In genomic region chr3:194852836-194853508, GRCh38 we compare ENCODE assay signal across 20 cellular contexts.
DNase-seq lines count a peak whose midpoint lies in the region; ATAC-seq and TF ChIP-seq lines count a peak whose summit lies in the region.
"Had no signal": no experiment of that assay in that cellular context is flagged by ENCODE, and none has a peak within 500 bp of the region (broad histone marks: within the 10 kb centered on the region; RNA-seq: fewer than 3 reads in every experiment).

No MANE protein-coding gene starts in this region.

- BruUV-seq in Calu3 (replicated peaks; lab: Mats Ljungman, UMichigan) (no TSS peak), PC-9 (replicated peaks; lab: Mats Ljungman, UMichigan) (no TSS peak)

- no peak for TF ChIP-seq POLR2A in right lobe of liver (IDR thresholded peaks at IDR 0.05)

- H3K9me3 ChIP-seq in PC-9 (ENCODE audit: insufficient read depth, low read depth) (no peaks in the 10 kb centered on the region), neural progenitor cell (ENCODE audit: low read depth) (no peaks in the 10 kb centered on the region), right lobe of liver (no peaks in the 10 kb centered on the region), upper lobe of right lung (no peaks in the 10 kb centered on the region)
- H3K9me3 ChIP-seq: breast epithelium, Caco-2, gastroesophageal sphincter, left ventricle myocardium inferior had no signal

- H3K9me3 Mint-ChIP-seq in Calu3 (ENCODE audit: low read depth, unreplicated experiment): no peaks in the 10 kb centered on the region
- H3K9me3 Mint-ChIP-seq in neural progenitor cell: peaks cover 3% of the 10 kb centered on the region
- H3K9me3 Mint-ChIP-seq: activated T-helper 17 cell treated with anti-CD3 and anti-CD28 coated beads, Interleukin-2, amount 50 U/mL, for 72 hours had no signal

- H3K27ac ChIP-seq in PC-9: no peak overlapping the region
- no peak overlapping the region for H3K27ac ChIP-seq in neural progenitor cell
- H3K27ac ChIP-seq in right lobe of liver: no peak overlapping the region
- no peak overlapping the region for H3K27ac ChIP-seq in dorsolateral prefrontal cortex
- no peak overlapping the region for H3K27ac ChIP-seq in upper lobe of right lung
- H3K27ac ChIP-seq: breast epithelium, gastroesophageal sphincter, left ventricle myocardium inferior, skin epidermis had no signal

- POLR2A ChIA-PET in PC-9 (lab: Charles Lee; ENCODE audit: unreplicated experiment): interaction anchor here (0.6 to 0.9 kb wide), 3 partner anchors 12 to 587 kb away, joined by 3 to 11 read pairs (median 3); no protein-coding TSS in a partner anchor

- H3K9me2 ChIP-seq in PC-9 (ENCODE audit: insufficient read depth): no peaks in the 10 kb centered on the region

- H3K4me2 ChIP-seq in PC-9 (peak overlapping the region; percentile 22), neural progenitor cell (no peak overlapping the region)

- no peaks in the 10 kb centered on the region for H4K20me1 ChIP-seq in PC-9 (ENCODE audit: insufficient read depth)
- H4K20me1 ChIP-seq in neural progenitor cell (ENCODE audit: low read depth): no peaks in the 10 kb centered on the region

- H3K4me3 ChIP-seq in PC-9 (no peak overlapping the region), neural progenitor cell (no peak overlapping the region), right lobe of liver (no peak overlapping the region), dorsolateral prefrontal cortex (no peak overlapping the region), upper lobe of right lung (no peak overlapping the region)
- H3K4me3 ChIP-seq: breast epithelium, gastroesophageal sphincter, left ventricle myocardium inferior, SK-N-MC, skin epidermis had no signal

- H3K79me2 ChIP-seq in PC-9 (ENCODE audit: low read depth): no peaks in the 10 kb centered on the region
- no peaks in the 10 kb centered on the region for H3K79me2 ChIP-seq in neural progenitor cell (ENCODE audit: low read depth)

- H3K9ac ChIP-seq in neural progenitor cell: no peak overlapping the region

- H3K36me3 Mint-ChIP-seq in Calu3 (ENCODE audit: insufficient read depth, unreplicated experiment): no peaks in the 10 kb centered on the region
- H3K36me3 Mint-ChIP-seq in neural progenitor cell: no peaks in the 10 kb centered on the region

- H2AFZ ChIP-seq in PC-9: no peak overlapping the region
- H2AFZ ChIP-seq in neural progenitor cell (replicated peaks): no peak overlapping the region

- H3K27ac Mint-ChIP-seq in Calu3 (ENCODE audit: unreplicated experiment) (no peak overlapping the region), neural progenitor cell (no peak overlapping the region)
- H3K27ac Mint-ChIP-seq: activated T-helper 17 cell treated with anti-CD3 and anti-CD28 coated beads, Interleukin-2, amount 50 U/mL, for 72 hours had no signal

- H3K36me3 ChIP-seq in PC-9 (ENCODE audit: low read depth) (no peaks in the 10 kb centered on the region), neural progenitor cell (no peaks in the 10 kb centered on the region), right lobe of liver (no peaks in the 10 kb centered on the region), upper lobe of right lung (no peaks in the 10 kb centered on the region)
- H3K36me3 ChIP-seq: breast epithelium, gastroesophageal sphincter, left ventricle myocardium inferior had no signal

- H3K4me1 ChIP-seq in PC-9 (replicated peaks; ENCODE audit: insufficient read depth) (peaks cover 11% of the 10 kb centered on the region), neural progenitor cell (peaks cover 11% of the 10 kb centered on the region), right lobe of liver (peaks cover 0 to 27% (median 8%) of the 10 kb centered on the region in 4 donors), upper lobe of right lung (no peaks in the 10 kb centered on the region)

- H3K27me3 ChIP-seq in PC-9 (ENCODE audit: insufficient read depth, low read depth): no peaks in the 10 kb centered on the region
- no peaks in the 10 kb centered on the region for H3K27me3 ChIP-seq in neural progenitor cell
- no peaks in the 10 kb centered on the region for H3K27me3 ChIP-seq in right lobe of liver
- no peaks in the 10 kb centered on the region for H3K27me3 ChIP-seq in dorsolateral prefrontal cortex
- H3K27me3 ChIP-seq in upper lobe of right lung: no peaks in the 10 kb centered on the region
- H3K27me3 ChIP-seq: breast epithelium, gastroesophageal sphincter had no signal

- no peak for ATAC-seq in right lobe of liver
- no peak for ATAC-seq in upper lobe of right lung
- ATAC-seq: activated T-helper 17 cell treated with anti-CD3 and anti-CD28 coated beads, Interleukin-2, amount 50 U/mL, for 72 hours; gastroesophageal sphincter had no signal

- CTCF ChIA-PET in Calu3 (lab: Charles Lee): interaction anchor here (0.6 to 1.3 kb wide), 5 partner anchors 12 to 170 kb away, joined by 3 to 6 read pairs (median 3); no protein-coding TSS in a partner anchor
- CTCF ChIA-PET in PC-9 (lab: Charles Lee): interaction anchor here (1.2 kb wide), 1 partner anchor 170 kb away, joined by 7 read pairs; no protein-coding TSS in a partner anchor

- DNase-seq in Calu3 (peak; percentile 48), NCI-H1105 treated with DMSO at 0.1 percent for 48 hours (lab: John Stamatoyannopoulos, UW) (peak; percentile 60), PC-9 (peak; percentile 70 to 92), neural progenitor cell (ENCODE audit: low spot score) (peak; percentile 16), right lobe of liver (no peak), dorsolateral prefrontal cortex (no peak), upper lobe of right lung (no peak)
- DNase-seq in effector CD4-positive, alpha-beta T cell: no peak
- DNase-seq: activated CD4-positive, alpha-beta T cell treated with anti-CD3 and anti-CD28 coated beads for 1 hour; erythroblast; GF-D8; left ventricle myocardium inferior; NCI-H1048; stimulated activated CD4-positive, alpha-beta T cell treated with anti-CD3 and anti-CD28 coated beads, Interleukin-4, amount 100 ng/mL, for 24 hours had no signal

- H3F3A ChIP-seq in PC-9 (ENCODE audit: insufficient read depth, low read depth) (no peaks in the 10 kb centered on the region), neural progenitor cell (ENCODE audit: low read depth) (no peaks in the 10 kb centered on the region)

- H3K27me3 Mint-ChIP-seq in Calu3 (ENCODE audit: unreplicated experiment) (peaks cover 23% of the 10 kb centered on the region), neural progenitor cell (ENCODE audit: insufficient read depth, low read depth) (peaks cover 7% of the 10 kb centered on the region)

- 76% methylated on average over 7 of the region's 16 CpGs for WGBS in right lobe of liver (ENCODE audit: insufficient coverage, low coverage, low lambda C conversion rate, missing lambda C conversion rate)

- H3K4me1 Mint-ChIP-seq in Calu3 (ENCODE audit: low read depth, unreplicated experiment) (peaks cover 15% of the 10 kb centered on the region), neural progenitor cell (peaks cover 20% of the 10 kb centered on the region)
- H3K4me1 Mint-ChIP-seq: activated T-helper 17 cell treated with anti-CD3 and anti-CD28 coated beads, Interleukin-2, amount 50 U/mL, for 72 hours had no signal

- TF ChIP-seq CTCF in Calu3 (IDR thresholded peaks at IDR 0.05; ENCODE audit: unreplicated experiment): no peak
- no peak for TF ChIP-seq CTCF in PC-9 (conservative IDR thresholded peaks at IDR 0.05)
- no peak for TF ChIP-seq CTCF in neural progenitor cell (IDR thresholded peaks at IDR 0.05)
- no peak for TF ChIP-seq CTCF in right lobe of liver (IDR thresholded peaks at IDR 0.05)
- no peak for TF ChIP-seq CTCF in dorsolateral prefrontal cortex (IDR thresholded peaks at IDR 0.05 in 54 of 56, conservative IDR thresholded peaks at IDR 0.05 in 2 of 56; ENCODE audit: low read depth in 1 of 56, partially characterized antibody in 56 of 56)
- no peak for TF ChIP-seq CTCF in upper lobe of right lung (IDR thresholded peaks at IDR 0.05)

- intact Hi-C loops in Calu3 (cut with micrococcal nuclease; ENCODE audit: unreplicated experiment): loop anchor here (10.0 kb wide), 1 partner anchor 168 kb away; the partner anchor contains the start of gene FAM43A
- intact Hi-C loops in PC-9 (cut with micrococcal nuclease; ENCODE audit: unreplicated experiment): loop anchor here (1.0 kb wide), 2 partner anchors 17 to 167 kb away; no protein-coding TSS in a partner anchor
- intact Hi-C loops in right lobe of liver (cut with DNase I): no loop called here
- intact Hi-C loops in dorsolateral prefrontal cortex (cut with DNase I): no loop called here
- intact Hi-C loops in upper lobe of right lung (cut with DNase I): no loop called here

- H3K4me3 Mint-ChIP-seq in Calu3 (ENCODE audit: low read depth, unreplicated experiment) (no peak overlapping the region), neural progenitor cell (no peak overlapping the region)
- H3K4me3 Mint-ChIP-seq: activated T-helper 17 cell treated with anti-CD3 and anti-CD28 coated beads, Interleukin-2, amount 50 U/mL, for 72 hours had no signal

Comparison
In these comparisons a context has a peak if more than half of its experiments do, and no peak if none do; other contexts are left out.
1. DNase-seq: peak in Calu3 (single experiment), NCI-H1105 treated with DMSO at 0.1 percent for 48 hours (single experiment), PC-9 (2 of 2) and neural progenitor cell (single experiment); none in right lobe of liver (0 of 3), dorsolateral prefrontal cortex (0 of 10), upper lobe of right lung (single experiment) and effector CD4-positive, alpha-beta T cell (single experiment).
2. intact Hi-C loops: an anchor here in Calu3 (10.0 kb wide) and PC-9 (1.0 kb wide); none called in right lobe of liver, dorsolateral prefrontal cortex and upper lobe of right lung.